12 cellular contexts compared by ENCODE assay signal in genomic region chr6:35473075-35473848, GRCh38. TPM values are rescaled to one million over a fixed set of nuclear protein-coding genes. Genes with fewer than 3 reads are reported as not detected.
A peak's percentile ranks its signal among the peaks of the same experiment; 100 is the strongest.
DNase-seq lines count a peak whose midpoint lies in the region; ATAC-seq, FAIRE-seq and TF ChIP-seq lines count a peak whose summit lies in the region.
"Had no signal": no experiment of that assay in that cellular context is flagged by ENCODE, and none has a peak within 500 bp of the region (broad histone marks: within the 10 kb centered on the region; RNA-seq: fewer than 3 reads in every experiment).

No MANE protein-coding gene starts in this region.

- H3K36me3 ChIP-seq in iPS-20b (ENCODE audit: insufficient read depth, low read depth, low read length), result peaks cover 79% of the 10 kb centered on the region

- ATAC-seq in GM18498 (IDR thresholded peaks at IDR 0.05; ENCODE audit: unreplicated experiment), result no peak

- no peaks in the 10 kb centered on the region for H3K9me3 ChIP-seq in iPS-20b (ENCODE audit: insufficient read depth, low read depth, low read length)

- no peak overlapping the region for H3K4me3 Mint-ChIP-seq in Calu3 (ENCODE audit: low read depth, unreplicated experiment)
- H3K4me3 Mint-ChIP-seq: T-helper 1 cell treated with Interleukin-12 subunit alpha and Interleukin-12 subunit beta and Interleukin-4 antibody, amounts not matched to agents 30 μg/mL and 1 μg/mL, for 36 hours had no signal

- peaks cover 90% of the 10 kb centered on the region for H3K36me3 Mint-ChIP-seq in Calu3 (ENCODE audit: insufficient read depth, unreplicated experiment)

- no peak for FAIRE-seq in GM12891 (lab: Jason Lieb, UNC)
- FAIRE-seq in RCC 7860 (lab: Jason Lieb, UNC), result no peak
- FAIRE-seq: D721Med had no signal

- no peaks in the 10 kb centered on the region for H3K27me3 ChIP-seq in iPS-20b (ENCODE audit: insufficient read depth, low read length)
- H3K27me3 ChIP-seq: brain microvascular endothelial cell had no signal

- CTCF ChIA-PET in Calu3 (lab: Charles Lee), result interaction anchor here (0.6 kb wide), 1 partner anchor 23 kb away, joined by 4 read pairs; the partner anchor contains the start of gene TEAD3

- peak overlapping the region; percentile 45 for H3K27ac ChIP-seq in iPS-20b (ENCODE audit: low read length)
- H3K27ac ChIP-seq: brain microvascular endothelial cell had no signal

- no peak overlapping the region for H3K4me3 ChIP-seq in iPS-20b (ENCODE audit: low read length)

- no peaks in the 10 kb centered on the region for H3K27me3 Mint-ChIP-seq in Calu3 (ENCODE audit: unreplicated experiment)

- no peak overlapping the region for H3K9ac ChIP-seq in iPS-20b (ENCODE audit: low read depth, low read length)

- DNase-seq in Calu3 (no peak), GM12891 (ENCODE audit: insufficient read length, low spot score) (no peak), RCC 7860 (ENCODE audit: low spot score) (peak; percentile 6), cerebellar cortex (ENCODE audit: low spot score) (no peak), AG08395 (ENCODE audit: low spot score) (no peak), middle frontal gyrus (ENCODE audit: extremely low spot score, low spot score) (no peak)
- DNase-seq: brain microvascular endothelial cell, NCI-H187 had no signal

- intact Hi-C loops in Calu3 (cut with micrococcal nuclease; ENCODE audit: unreplicated experiment), result no loop called here

- peaks cover 2% of the 10 kb centered on the region; the same call in 1 of the 2 replicates for H3K4me1 ChIP-seq in iPS-20b (ENCODE audit: insufficient read depth, low read length)

- TF ChIP-seq CTCF in Calu3 (IDR thresholded peaks at IDR 0.05; ENCODE audit: unreplicated experiment), result no peak

- BruUV-seq in Calu3 (replicated peaks; lab: Mats Ljungman, UMichigan), result no TSS peak

- H3K9me3 Mint-ChIP-seq in Calu3 (ENCODE audit: low read depth, unreplicated experiment), result no peaks in the 10 kb centered on the region
- H3K9me3 Mint-ChIP-seq: T-helper 1 cell treated with Interleukin-12 subunit alpha and Interleukin-12 subunit beta and Interleukin-4 antibody, amounts not matched to agents 30 μg/mL and 1 μg/mL, for 36 hours had no signal

- peak; percentile 74 for TF ChIP-seq POLR2A in GM12891 (IDR thresholded peaks at IDR 0.05; ENCODE audit: low read depth, low read length)

- peaks cover 25% of the 10 kb centered on the region for H3K4me1 Mint-ChIP-seq in Calu3 (ENCODE audit: low read depth, unreplicated experiment)

- H3K27ac Mint-ChIP-seq in Calu3 (ENCODE audit: unreplicated experiment), result peak overlapping the region; percentile 54

TF ChIP-seq in GM12891, 5 proteins besides CTCF, POLR2A, EP300 and RAD21:
- TF ChIP-seq POLR2AphosphoS5 (IDR thresholded peaks at IDR 0.05; ENCODE audit: low read depth, low read length) (peak; percentile 54; the same call in 1 of the 2 replicates), PAX5 (IDR thresholded peaks at IDR 0.05; ENCODE audit: insufficient read depth, low read length, severe bottlenecking) (no peak)

RNA-seq across cellular contexts. Expression of gene RPL10A, which starts 5.1 kb away (rescaled TPM):
- 789 and 828 TPM in 2 replicates for total RNA-seq in Calu3 (2022)
- 3,836 TPM for polyA plus RNA-seq in GM12891 (2012; ENCODE audit: low read depth, missing spikeins)

RNA-seq across cellular contexts. Expression of gene FANCE, which starts 21.1 kb away (rescaled TPM):
- total RNA-seq in Calu3 (2022), result 10.4 and 10.9 TPM in 2 replicates
- 3.6 TPM for polyA plus RNA-seq in GM12891 (2012; ENCODE audit: low read depth, missing spikeins)

RNA-seq across cellular contexts. Expression of gene TEAD3, which starts 23.6 kb away (rescaled TPM):
- 27.3 and 28.3 TPM in 2 replicates for total RNA-seq in Calu3 (2022)
- 0.06 TPM for polyA plus RNA-seq in GM12891 (2012; ENCODE audit: low read depth, missing spikeins)

RNA-seq across cellular contexts. Expression of gene TULP1, which starts 39.4 kb away (rescaled TPM):
- not detected in 2 replicates for total RNA-seq in Calu3 (2022)
- polyA plus RNA-seq in GM12891 (2012; ENCODE audit: low read depth, missing spikeins), result not detected
